In genomic region chr17:35540589-35541404, GRCh38 we compare ENCODE assay signal across 1 cellular context.
TF ChIP-seq lines count a peak whose summit lies in the region.

No MANE protein-coding gene starts in this region.

TF ChIP-seq in GM12878, 131 proteins besides CTCF, POLR2A, EP300 and RAD21 (continues in another document):
- no peak for TF ChIP-seq SMAD5 (IDR thresholded peaks at IDR 0.05; ENCODE audit: low read depth)
- no peak for TF ChIP-seq CHD2 (IDR thresholded peaks at IDR 0.05; ENCODE audit: borderline replicate concordance, low read depth, low read length)
- TF ChIP-seq WRNIP1 (IDR thresholded peaks at IDR 0.05; ENCODE audit: borderline replicate concordance, low read depth, low read length): no peak
- 0 out of 2 replicates have a peak, but pooled peaks have one; percentile 22 for TF ChIP-seq CREB1 (IDR thresholded peaks at IDR 0.05; ENCODE audit: low read depth)
- TF ChIP-seq STAT1 (conservative IDR thresholded peaks at IDR 0.05): no peak
- TF ChIP-seq MAX (IDR thresholded peaks at IDR 0.05; ENCODE audit: low read depth, low read length): no peak
- TF ChIP-seq ATF2 (IDR thresholded peaks at IDR 0.05; ENCODE audit: low read length): no peak
- TF ChIP-seq HDGF (IDR thresholded peaks at IDR 0.05): no peak
- TF ChIP-seq SPI1 (IDR thresholded peaks at IDR 0.05; ENCODE audit: borderline replicate concordance, insufficient read depth, low read depth, low read length): peak; percentile 43; the same call in 1 of the 2 replicates
- peak; percentile 48 to 78; a peak in 3 of 4 replicates for TF ChIP-seq BHLHE40 (IDR thresholded peaks at IDR 0.05; ENCODE audit: borderline replicate concordance in 1 of 2, low read depth in 2 of 2, low read length in 1 of 2)
- no peak for TF ChIP-seq PAX8 (IDR thresholded peaks at IDR 0.05)
- TF ChIP-seq RFX5 (IDR thresholded peaks at IDR 0.05; ENCODE audit: low read depth, low read length): no peak
- TF ChIP-seq PKNOX1 (IDR thresholded peaks at IDR 0.05): no peak
- TF ChIP-seq IRF4 (IDR thresholded peaks at IDR 0.05; ENCODE audit: low read depth, low read length): no peak
- no peak for TF ChIP-seq STAT3 (IDR thresholded peaks at IDR 0.05; ENCODE audit: low read depth, low read length)
- TF ChIP-seq SMAD1 (IDR thresholded peaks at IDR 0.05; ENCODE audit: low read depth, partially characterized antibody): no peak
- TF ChIP-seq RUNX3 (IDR thresholded peaks at IDR 0.05; ENCODE audit: low read length): no peak
- TF ChIP-seq BCLAF1 (IDR thresholded peaks at IDR 0.05): no peak
- no peak for TF ChIP-seq ZBTB4 (CRISPR knock-in tag; IDR thresholded peaks at IDR 0.05)
- TF ChIP-seq JUNB (IDR thresholded peaks at IDR 0.05): no peak
- TF ChIP-seq CBFB (IDR thresholded peaks at IDR 0.05; ENCODE audit: low read depth): no peak
- TF ChIP-seq SREBF1 (IDR thresholded peaks at IDR 0.05; ENCODE audit: low read length): no peak
- no peak for TF ChIP-seq NFYA (IDR thresholded peaks at IDR 0.05; ENCODE audit: borderline replicate concordance, low read depth, low read length)
- TF ChIP-seq E4F1 (IDR thresholded peaks at IDR 0.05; ENCODE audit: borderline replicate concordance, partially characterized antibody): no peak
- peak; percentile 28; the same call in 1 of the 2 replicates for TF ChIP-seq CREM (IDR thresholded peaks at IDR 0.05; ENCODE audit: low read depth)
- TF ChIP-seq ZNF622 (IDR thresholded peaks at IDR 0.05): no peak
- TF ChIP-seq PAX5 (IDR thresholded peaks at IDR 0.05; ENCODE audit: borderline replicate concordance, low read depth, low read length): no peak
- TF ChIP-seq HDAC2 (IDR thresholded peaks at IDR 0.05): no peak
- TF ChIP-seq ZNF687 (IDR thresholded peaks at IDR 0.05): peak; percentile 71
- no peak for TF ChIP-seq CHD4 (IDR thresholded peaks at IDR 0.05)
- TF ChIP-seq SMC3 (IDR thresholded peaks at IDR 0.05; ENCODE audit: borderline replicate concordance, low read length): no peak
- no peak for TF ChIP-seq SKIL (IDR thresholded peaks at IDR 0.05; ENCODE audit: low read depth, poor library complexity, severe bottlenecking)
- TF ChIP-seq ATF3 (IDR thresholded peaks at IDR 0.05; ENCODE audit: borderline replicate concordance, extremely low read depth, low read depth, low read length): no peak
- no peak for TF ChIP-seq KDM1A (IDR thresholded peaks at IDR 0.05; ENCODE audit: borderline replicate concordance)
- TF ChIP-seq IKZF1 (conservative IDR thresholded peaks at IDR 0.05): 0 out of 2 replicates have a peak, but pooled peaks have one; percentile 20
- no peak for TF ChIP-seq CBX3 (IDR thresholded peaks at IDR 0.05; ENCODE audit: borderline replicate concordance, low read depth)
- TF ChIP-seq IKZF2 (IDR thresholded peaks at IDR 0.05): peak; percentile 7 to 23; a peak in 1 of 4 replicates
- TF ChIP-seq MTA2 (IDR thresholded peaks at IDR 0.05; ENCODE audit: low read depth): no peak
- peak; percentile 8; the same call in 1 of the 2 replicates for TF ChIP-seq ATF7 (IDR thresholded peaks at IDR 0.05; ENCODE audit: low read depth)
- no peak for TF ChIP-seq EED (IDR thresholded peaks at IDR 0.05; ENCODE audit: low read depth)
- TF ChIP-seq SMARCA5 (IDR thresholded peaks at IDR 0.05): no peak
- no peak for TF ChIP-seq ZNF384 (IDR thresholded peaks at IDR 0.05; ENCODE audit: borderline replicate concordance, low read depth, low read length)
- TF ChIP-seq MEF2B (IDR thresholded peaks at IDR 0.05; ENCODE audit: partially characterized antibody, poor library complexity, severe bottlenecking): no peak
